8 cellular contexts compared by ENCODE assay signal in the genomic region with DNA sequence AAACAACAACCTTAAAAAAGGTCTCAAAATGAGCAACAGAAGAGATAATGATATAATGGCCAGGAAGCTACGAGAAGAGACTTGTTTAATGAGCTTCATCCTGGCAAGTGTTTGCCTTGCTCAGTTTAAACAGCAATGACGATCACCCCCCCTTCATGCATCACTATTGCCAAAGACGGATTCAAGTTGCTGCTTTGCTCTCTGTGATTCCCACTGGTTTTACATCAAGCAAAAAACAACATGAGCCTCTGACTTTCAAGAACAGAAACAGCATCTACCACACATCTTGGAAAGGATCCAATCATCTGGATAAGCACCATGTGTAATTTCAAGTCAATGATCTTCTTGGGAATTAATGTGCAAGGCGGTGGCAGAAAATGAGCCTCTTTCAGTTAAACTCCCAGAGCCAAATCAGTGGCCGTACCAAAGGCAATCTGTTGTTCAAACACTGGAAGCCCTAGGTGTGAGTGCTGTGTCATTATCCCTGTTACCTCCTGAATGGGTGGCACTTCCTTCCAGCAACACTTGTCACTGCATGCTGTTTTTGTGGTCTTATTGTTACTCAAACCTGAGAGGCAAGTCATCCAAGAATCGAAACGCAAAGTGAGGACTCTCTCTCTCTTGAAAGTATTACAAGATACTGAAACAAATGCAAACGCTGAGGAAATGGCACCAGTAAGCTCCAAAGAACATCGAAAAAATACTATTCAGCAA.
A peak's percentile ranks its signal among the peaks of the same experiment; 100 is the strongest.
DNase-seq lines count a peak whose midpoint lies in the region; ATAC-seq and TF ChIP-seq lines count a peak whose summit lies in the region.

No MANE protein-coding gene starts in this region.

- H3K27ac Mint-ChIP-seq in activated naive CD8-positive, alpha-beta T cell treated with anti-CD3 and anti-CD28 coated beads, Interleukin-2, amount 10 ng/mL, durations not matched to agents 7 days and 5 days, result peak overlapping the region; percentile 66
- no peak overlapping the region for H3K27ac Mint-ChIP-seq in naive thymus-derived CD8-positive, alpha-beta T cell
- no peak overlapping the region for H3K27ac Mint-ChIP-seq in chondrocyte (ENCODE audit: unreplicated experiment)

- POLR2A ChIA-PET in activated naive CD8-positive, alpha-beta T cell treated with anti-CD3 and anti-CD28 coated beads, Interleukin-2, amount 10 ng/mL, durations not matched to agents 7 days and 5 days (lab: Charles Lee), result no interaction called here
- POLR2A ChIA-PET in naive thymus-derived CD8-positive, alpha-beta T cell (lab: Charles Lee), result no interaction called here

- no peaks in the 10 kb centered on the region for H3K27me3 Mint-ChIP-seq in activated naive CD8-positive, alpha-beta T cell treated with anti-CD3 and anti-CD28 coated beads, Interleukin-2, amount 10 ng/mL, durations not matched to agents 7 days and 5 days
- no peaks in the 10 kb centered on the region for H3K27me3 Mint-ChIP-seq in naive thymus-derived CD8-positive, alpha-beta T cell
- H3K27me3 Mint-ChIP-seq in chondrocyte (ENCODE audit: low read depth), result no peaks in the 10 kb centered on the region

- H3K9me3 Mint-ChIP-seq in activated naive CD8-positive, alpha-beta T cell treated with anti-CD3 and anti-CD28 coated beads, Interleukin-2, amount 10 ng/mL, durations not matched to agents 7 days and 5 days, result no peaks in the 10 kb centered on the region
- H3K9me3 Mint-ChIP-seq in naive thymus-derived CD8-positive, alpha-beta T cell, result no peaks in the 10 kb centered on the region
- H3K9me3 Mint-ChIP-seq in chondrocyte (ENCODE audit: low read depth), result no peaks in the 10 kb centered on the region

- TF ChIP-seq CTCF in dorsolateral prefrontal cortex (IDR thresholded peaks at IDR 0.05 in 54 of 56, conservative IDR thresholded peaks at IDR 0.05 in 2 of 56; ENCODE audit: low read depth in 1 of 56, partially characterized antibody in 56 of 56) (no peak), chondrocyte (IDR thresholded peaks at IDR 0.05) (no peak)

- no peaks in the 10 kb centered on the region for H3K27me3 ChIP-seq in dorsolateral prefrontal cortex

- intact Hi-C loops in dorsolateral prefrontal cortex (cut with DNase I), result no loop called here

- peak overlapping the region; percentile 37 for H3K4me3 Mint-ChIP-seq in activated naive CD8-positive, alpha-beta T cell treated with anti-CD3 and anti-CD28 coated beads, Interleukin-2, amount 10 ng/mL, durations not matched to agents 7 days and 5 days
- no peak overlapping the region for H3K4me3 Mint-ChIP-seq in naive thymus-derived CD8-positive, alpha-beta T cell
- H3K4me3 Mint-ChIP-seq in chondrocyte (ENCODE audit: unreplicated experiment), result no peak overlapping the region

- peaks cover 37% of the 10 kb centered on the region for H3K4me1 Mint-ChIP-seq in activated naive CD8-positive, alpha-beta T cell treated with anti-CD3 and anti-CD28 coated beads, Interleukin-2, amount 10 ng/mL, durations not matched to agents 7 days and 5 days
- peaks cover 15 to 52% (median 27%) of the 10 kb centered on the region in 4 donors for H3K4me1 Mint-ChIP-seq in naive thymus-derived CD8-positive, alpha-beta T cell
- H3K4me1 Mint-ChIP-seq in chondrocyte (ENCODE audit: low read depth), result peaks cover 36% of the 10 kb centered on the region

- peak; percentile 32 for DNase-seq in DMS 273 treated with DMSO at 0.1 percent for 48 hours (lab: John Stamatoyannopoulos, UW)
- peak; percentile 75 for DNase-seq in NCI-H187 treated with DMSO at 0.1 percent for 48 hours (lab: John Stamatoyannopoulos, UW)
- no peak for DNase-seq in activated naive CD8-positive, alpha-beta T cell treated with anti-CD3 and anti-CD28 coated beads, Interleukin-2, amount 10 ng/mL, durations not matched to agents 7 days and 5 days
- peak in 3 of 4 experiments; percentile 1 to 26 (median 2) for DNase-seq in stimulated activated CD4-positive, alpha-beta T cell treated with anti-CD3 and anti-CD28 coated beads, Interleukin-1b, Interleukin-23, amount 100 ng/mL, for 24 hours (ENCODE audit: low read depth in 4 of 4, low spot score in 1 of 4)
- no peak for DNase-seq in dorsolateral prefrontal cortex
- DNase-seq in naive thymus-derived CD8-positive, alpha-beta T cell, result no peak
- no peak for DNase-seq in chondrocyte (ENCODE audit: low spot score)

- peak; percentile 92 for ATAC-seq in GM21381 (IDR thresholded peaks at IDR 0.05; ENCODE audit: unreplicated experiment)
- peak; percentile 66 for ATAC-seq in activated naive CD8-positive, alpha-beta T cell treated with anti-CD3 and anti-CD28 coated beads, Interleukin-2, amount 10 ng/mL, durations not matched to agents 7 days and 5 days (ENCODE audit: low read depth)
- no peak for ATAC-seq in naive thymus-derived CD8-positive, alpha-beta T cell

- peaks cover 8% of the 10 kb centered on the region for H3K36me3 Mint-ChIP-seq in activated naive CD8-positive, alpha-beta T cell treated with anti-CD3 and anti-CD28 coated beads, Interleukin-2, amount 10 ng/mL, durations not matched to agents 7 days and 5 days
- peaks cover 0 to 39% (median 11%) of the 10 kb centered on the region in 3 donors for H3K36me3 Mint-ChIP-seq in naive thymus-derived CD8-positive, alpha-beta T cell
- H3K36me3 Mint-ChIP-seq in chondrocyte (ENCODE audit: low read depth), result no peaks in the 10 kb centered on the region

- H3K4me3 ChIP-seq in dorsolateral prefrontal cortex, result no peak overlapping the region

- no peak overlapping the region for H3K27ac ChIP-seq in dorsolateral prefrontal cortex

Comparison
In these comparisons a context has a peak if more than half of its experiments do, and no peak if none do; other contexts are left out.
1. DNase-seq: peak in DMS 273 treated with DMSO at 0.1 percent for 48 hours (single experiment), NCI-H187 treated with DMSO at 0.1 percent for 48 hours (single experiment) and stimulated activated CD4-positive, alpha-beta T cell treated with anti-CD3 and anti-CD28 coated beads, Interleukin-1b, Interleukin-23, amount 100 ng/mL, for 24 hours (3 of 4); none in activated naive CD8-positive, alpha-beta T cell treated with anti-CD3 and anti-CD28 coated beads, Interleukin-2, amount 10 ng/mL, durations not matched to agents 7 days and 5 days (single experiment), dorsolateral prefrontal cortex (0 of 10), naive thymus-derived CD8-positive, alpha-beta T cell (0 of 10) and chondrocyte (single experiment).
2. ATAC-seq: peak in GM21381 (single experiment) and activated naive CD8-positive, alpha-beta T cell treated with anti-CD3 and anti-CD28 coated beads, Interleukin-2, amount 10 ng/mL, durations not matched to agents 7 days and 5 days (single experiment); none in naive thymus-derived CD8-positive, alpha-beta T cell (0 of 2).